18 cellular contexts compared by ENCODE assay signal in the genomic region with DNA sequence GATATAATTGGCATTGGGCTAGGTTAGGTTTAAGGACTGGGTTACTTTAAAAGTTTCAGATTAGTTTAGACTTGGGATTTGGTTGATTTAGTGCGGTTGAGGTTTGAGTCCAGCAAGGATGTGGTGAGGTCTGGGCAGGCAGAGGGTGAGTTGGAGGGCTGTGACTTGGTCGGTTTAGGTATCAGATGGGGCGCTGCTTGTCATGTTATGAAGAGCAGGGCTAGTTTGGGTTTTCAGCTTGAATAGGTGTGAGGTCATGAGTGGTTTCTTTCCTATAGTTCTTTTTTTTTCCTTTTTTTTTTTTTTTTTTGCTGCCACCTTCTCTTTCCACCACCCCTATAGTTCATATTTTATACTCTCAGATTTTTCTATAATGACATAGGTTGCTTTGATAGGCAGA. TPM values are rescaled to one million over a fixed set of nuclear protein-coding genes. Genes with fewer than 3 reads are reported as not detected.
DNase-seq lines count a peak whose midpoint lies in the region; TF ChIP-seq lines count a peak whose summit lies in the region.
"Had no signal": no experiment of that assay in that cellular context is flagged by ENCODE, and none has a peak within 500 bp of the region (broad histone marks: within the 10 kb centered on the region; RNA-seq: fewer than 3 reads in every experiment).

No MANE protein-coding gene starts in this region.

- H3K27ac ChIP-seq in muscle layer of colon (ENCODE audit: low read depth, low read length) (peak overlapping the region; percentile 77), prostate gland (no peak overlapping the region), ascending aorta (no peak overlapping the region)
- H3K27ac ChIP-seq: cardiac muscle cell, neural progenitor cell, upper lobe of right lung had no signal

- peak; percentile 37 for DNase-seq in stimulated activated CD4-positive, alpha-beta T cell treated with anti-CD3 and anti-CD28 coated beads, Interleukin-4, amount 100 ng/mL, for 24 hours
- no peak for DNase-seq in stimulated activated CD4-positive, alpha-beta T cell treated with anti-CD3 and anti-CD28 coated beads, Interleukin-2, amount 100 ng/mL, for 48 hours
- DNase-seq in T-helper 2 cell treated with Interferon-gamma antibody and Interleukin-4, amounts not matched to agents 5 μg/mL and 100 μg/mL, for 36 hours (ENCODE audit: low spot score), result peak; percentile 31
- DNase-seq in lower leg skin (ENCODE audit: low spot score in 2 of 2) (no peak), prostate gland (ENCODE audit: low spot score) (no peak), germinal center (ENCODE audit: low spot score) (no peak), ascending aorta (ENCODE audit: low spot score in 2 of 2) (no peak)
- DNase-seq: activated CD4-positive, alpha-beta T cell treated with anti-CD3 and anti-CD28 coated beads for 1 hour; activated naive CD4-positive, alpha-beta T cell; H9; heart left ventricle; NCI-H2171 treated with DMSO at 0.1 percent for 48 hours; upper lobe of right lung had no signal

- H3K36me3 Mint-ChIP-seq in T-helper 2 cell treated with Interferon-gamma antibody and Interleukin-4, amounts not matched to agents 5 μg/mL and 100 μg/mL, for 36 hours (ENCODE audit: low read depth), result no peaks in the 10 kb centered on the region

- no peaks in the 10 kb centered on the region for H3K27me3 ChIP-seq in muscle layer of colon (ENCODE audit: control insufficient read depth in 1 of 2, insufficient read depth in 2 of 2, low read length in 2 of 2)
- no peaks in the 10 kb centered on the region for H3K27me3 ChIP-seq in prostate gland (replicated peaks; ENCODE audit: insufficient read depth)
- H3K27me3 ChIP-seq in ascending aorta, result no peaks in the 10 kb centered on the region
- H3K27me3 ChIP-seq: cardiac muscle cell, heart left ventricle, upper lobe of right lung had no signal

- intact Hi-C loops in lower leg skin (cut with DNase I; ENCODE audit: low total_unique reads) (no loop called here), prostate gland (cut with DNase I) (no loop called here), ascending aorta (cut with DNase I) (no loop called here)

- TF ChIP-seq POLR2A in lower leg skin (IDR thresholded peaks at IDR 0.05) (no peak), prostate gland (IDR thresholded peaks at IDR 0.05) (no peak)

- peaks cover 55% of the 10 kb centered on the region for H3K27me3 Mint-ChIP-seq in T-helper 2 cell treated with Interferon-gamma antibody and Interleukin-4, amounts not matched to agents 5 μg/mL and 100 μg/mL, for 36 hours (ENCODE audit: low read depth)

- WGBS in lower leg skin, 2 donors, result 81 to 89% methylated on average over 3 of the region's 3 CpGs
- 88% methylated on average over 3 of the region's 3 CpGs for WGBS in prostate gland

- H3K4me1 ChIP-seq in muscle layer of colon (ENCODE audit: insufficient read depth, low read length), result peaks cover 76% of the 10 kb centered on the region
- H3K4me1 ChIP-seq in prostate gland (replicated peaks), result peaks cover 26% of the 10 kb centered on the region
- peaks cover 4 to 34% of the 10 kb centered on the region in 2 donors for H3K4me1 ChIP-seq in ascending aorta

- H3K9me3 Mint-ChIP-seq in T-helper 2 cell treated with Interferon-gamma antibody and Interleukin-4, amounts not matched to agents 5 μg/mL and 100 μg/mL, for 36 hours, result no peaks in the 10 kb centered on the region
- H3K9me3 Mint-ChIP-seq: H9, neural progenitor cell had no signal

- TF ChIP-seq CTCF in lower leg skin (IDR thresholded peaks at IDR 0.05) (no peak), prostate gland (IDR thresholded peaks at IDR 0.05) (no peak), ascending aorta (IDR thresholded peaks at IDR 0.05) (no peak)

- H3K36me3 ChIP-seq in muscle layer of colon (ENCODE audit: insufficient read depth, low read length), result no peaks in the 10 kb centered on the region
- no peaks in the 10 kb centered on the region for H3K36me3 ChIP-seq in prostate gland
- peaks cover 7 to 11% of the 10 kb centered on the region in 2 donors for H3K36me3 ChIP-seq in ascending aorta
- H3K36me3 ChIP-seq: cardiac muscle cell, neural progenitor cell, upper lobe of right lung had no signal

- no peak overlapping the region for H3K4me3 ChIP-seq in muscle layer of colon (ENCODE audit: low read depth in 1 of 2, low read length in 2 of 2)
- H3K4me3 ChIP-seq in lower leg skin (ENCODE audit: low read depth, poor library complexity, severe bottlenecking), result no peak overlapping the region
- no peak overlapping the region for H3K4me3 ChIP-seq in prostate gland
- no peak overlapping the region for H3K4me3 ChIP-seq in ascending aorta
- H3K4me3 ChIP-seq: cardiac muscle cell, heart left ventricle, neural progenitor cell, skin epidermis, upper lobe of right lung had no signal

- H3K9me3 ChIP-seq in muscle layer of colon (ENCODE audit: low read length) (no peaks in the 10 kb centered on the region), prostate gland (no peaks in the 10 kb centered on the region), ascending aorta (no peaks in the 10 kb centered on the region)
- H3K9me3 ChIP-seq: heart left ventricle, upper lobe of right lung had no signal

- peaks cover 38% of the 10 kb centered on the region for H3K4me1 Mint-ChIP-seq in T-helper 2 cell treated with Interferon-gamma antibody and Interleukin-4, amounts not matched to agents 5 μg/mL and 100 μg/mL, for 36 hours (ENCODE audit: low read depth)

- H3K4me3 Mint-ChIP-seq in T-helper 2 cell treated with Interferon-gamma antibody and Interleukin-4, amounts not matched to agents 5 μg/mL and 100 μg/mL, for 36 hours, result no peak overlapping the region
- H3K4me3 Mint-ChIP-seq: H9, neural progenitor cell had no signal

- no peak overlapping the region for H3K27ac Mint-ChIP-seq in T-helper 2 cell treated with Interferon-gamma antibody and Interleukin-4, amounts not matched to agents 5 μg/mL and 100 μg/mL, for 36 hours
- H3K27ac Mint-ChIP-seq: neural progenitor cell had no signal

- no peak overlapping the region for H3K9ac ChIP-seq in muscle layer of colon (ENCODE audit: low read length)
- H3K9ac ChIP-seq: neural progenitor cell had no signal

RNA-seq across cellular contexts. Expression of a gene that starts 4.8 kb away (rescaled TPM):
- total RNA-seq in lower leg skin (1 to 10 TPM; 2.2 to 3.3 (median 2.5) TPM), prostate gland (1 to 10 TPM; 2.5 to 2.6 TPM), ascending aorta (32.6 TPM)

RNA-seq across cellular contexts. Expression of a gene that starts 15.3 kb away (rescaled TPM):
- total RNA-seq in lower leg skin (100 to 1,000 TPM in 1 of 4 donors, 10 to 100 TPM in 3; 82.3 to 126 (median 86.4) TPM), prostate gland (100 to 1,000 TPM in 1 of 2 donors, 10 to 100 TPM in 1; 95.1 to 145 TPM), ascending aorta (107 TPM)

RNA-seq across cellular contexts. Expression of a gene that starts 23.2 kb away (rescaled TPM):
- 10 to 100 TPM; 24.9 to 28.5 (median 27.2) TPM for total RNA-seq in lower leg skin
- 10 to 100 TPM; 30.2 to 49.4 TPM for total RNA-seq in prostate gland
- total RNA-seq in ascending aorta, result 22.6 TPM

RNA-seq across cellular contexts. Expression of a gene that starts 33.0 kb away (rescaled TPM):
- 100 to 1,000 TPM; 101 to 160 (median 143) TPM for total RNA-seq in lower leg skin
- total RNA-seq in prostate gland, result 100 to 1,000 TPM; 168 to 215 TPM
- 113 TPM for total RNA-seq in ascending aorta

RNA-seq across cellular contexts. Expression of a gene that starts 35.3 kb away (rescaled TPM):
- total RNA-seq in lower leg skin, result 1 to 10 TPM in 2 of 4 donors, under 1 TPM in 2; 0.71 to 1.3 (median 0.97) TPM
- 1 to 10 TPM; 3.7 to 6.5 TPM for total RNA-seq in prostate gland
- total RNA-seq in ascending aorta, result 0.64 TPM
- total RNA-seq: cardiac muscle cell, endothelial cell of umbilical vein had no signal

Comparison
In these comparisons a context has a peak if more than half of its experiments do, and no peak if none do; other contexts are left out.
1. DNase-seq: peak in stimulated activated CD4-positive, alpha-beta T cell treated with anti-CD3 and anti-CD28 coated beads, Interleukin-4, amount 100 ng/mL, for 24 hours (single experiment) and T-helper 2 cell treated with Interferon-gamma antibody and Interleukin-4, amounts not matched to agents 5 μg/mL and 100 μg/mL, for 36 hours (single experiment); none in stimulated activated CD4-positive, alpha-beta T cell treated with anti-CD3 and anti-CD28 coated beads, Interleukin-2, amount 100 ng/mL, for 48 hours (0 of 2), lower leg skin (0 of 2), prostate gland (single experiment), germinal center (single experiment) and ascending aorta (0 of 2).